In genomic region chr14:68787235-68787727, GRCh38 we compare ENCODE assay signal across 8 cellular contexts. TPM values are rescaled to one million over a fixed set of nuclear protein-coding genes. Genes with fewer than 3 reads are reported as not detected.
DNase-seq lines count a peak whose midpoint lies in the region; ATAC-seq, FAIRE-seq and TF ChIP-seq lines count a peak whose summit lies in the region.

No MANE protein-coding gene starts in this region.

- intact Hi-C loops in pancreas (cut with DNase I): loop anchor here in 2 of 3 donors (5.0 to 10.0 kb wide), 3 partner anchors 262 to 542 kb away; no protein-coding TSS in a partner anchor

- TF ChIP-seq CTCF in pancreas (IDR thresholded peaks at IDR 0.05): no peak

- peak in 1 of 4 donors; percentile 1 for ATAC-seq in pancreas
- ATAC-seq in GM18870 (IDR thresholded peaks at IDR 0.05; ENCODE audit: unreplicated experiment): no peak
- ATAC-seq in GM18520 (IDR thresholded peaks at IDR 0.05; ENCODE audit: unreplicated experiment): no peak

- no peaks in the 10 kb centered on the region for H3K9me3 ChIP-seq in esophagus (ENCODE audit: control insufficient read depth in 2 of 2, insufficient read depth in 1 of 2, low read depth in 1 of 2, low read length in 1 of 2)
- H3K9me3 ChIP-seq in pancreas: no peaks in the 10 kb centered on the region

- no peak for FAIRE-seq in pancreas (lab: Jason Lieb, UNC)

- H3K27ac ChIP-seq in esophagus (ENCODE audit: low read depth in 2 of 2, low read length in 1 of 2) (peak overlapping the region; percentile 50 to 96), pancreas (peak overlapping the region; percentile 47 to 100 (median 97))

- H3K27me3 ChIP-seq in esophagus (ENCODE audit: control insufficient read depth in 1 of 2, insufficient read depth in 2 of 2, low read length in 2 of 2): no peaks in the 10 kb centered on the region
- H3K27me3 ChIP-seq in pancreas: no peaks in the 10 kb centered on the region

- WGBS in esophagus, 2 donors: 22 to 39% methylated on average over 11 of the region's 11 CpGs
- 44 to 69% methylated on average over 11 of the region's 11 CpGs for WGBS in pancreas, 2 donors

- peak; percentile 55 for DNase-seq in ELF-1 (ENCODE audit: low read depth, low spot score)
- peak; percentile 19 to 25 for DNase-seq in activated CD4-positive, alpha-beta T cell treated with anti-CD3 and anti-CD28 coated beads for 4 hours
- peak in 5 of 6 donors; percentile 49 to 80 (median 61) for DNase-seq in pancreas
- no peak for DNase-seq in NCI-H2029 (lab: John Stamatoyannopoulos, UW)
- no peak for DNase-seq in effector CD8-positive, alpha-beta T cell (lab: John Stamatoyannopoulos, UW)

- H3K4me3 ChIP-seq in esophagus (ENCODE audit: low read depth in 1 of 2, low read length in 2 of 2) (no peak overlapping the region), pancreas (peak overlapping the region in 2 of 4 donors; percentile 73 to 85)

- peaks cover 7 to 18% of the 10 kb centered on the region in 2 donors for H3K36me3 ChIP-seq in esophagus (ENCODE audit: control insufficient read depth in 2 of 2, insufficient read depth in 2 of 2, low read length in 1 of 2)
- peaks cover 0 to 25% (median 22%) of the 10 kb centered on the region in 3 donors for H3K36me3 ChIP-seq in pancreas

- H3K4me1 ChIP-seq in esophagus (ENCODE audit: control insufficient read depth in 2 of 2, insufficient read depth in 2 of 2, low read length in 1 of 2): peaks cover 14 to 22% of the 10 kb centered on the region in 2 donors
- peaks cover 35 to 41% (median 40%) of the 10 kb centered on the region in 3 donors for H3K4me1 ChIP-seq in pancreas

RNA-seq across cellular contexts. Expression of gene ZFP36L1, which starts 5.6 kb away (rescaled TPM):
- polyA plus RNA-seq in esophagus (10 to 100 TPM; 58.8 to 84.0 TPM), pancreas (100 to 1,000 TPM in 1 of 2 donors, 10 to 100 TPM in 1; 63.7 to 150 TPM)
- total RNA-seq in pancreas: 100 to 1,000 TPM; 121 to 310 (median 212) TPM

Comparison
In these comparisons a context has a peak if more than half of its experiments do, and no peak if none do; other contexts are left out.
1. DNase-seq: peak in ELF-1 (single experiment), activated CD4-positive, alpha-beta T cell treated with anti-CD3 and anti-CD28 coated beads for 4 hours (2 of 2) and pancreas (5 of 6); none in NCI-H2029 (single experiment) and effector CD8-positive, alpha-beta T cell (single experiment).